In genomic region chr19:17564783-17565182, GRCh38 we compare ENCODE assay signal across 18 cellular contexts. TPM values are rescaled to one million over a fixed set of nuclear protein-coding genes. Genes with fewer than 3 reads are reported as not detected.
DNase-seq lines count a peak whose midpoint lies in the region; ATAC-seq and TF ChIP-seq lines count a peak whose summit lies in the region.
"Had no signal": no experiment of that assay in that cellular context is flagged by ENCODE, and none has a peak within 500 bp of the region (broad histone marks: within the 10 kb centered on the region; RNA-seq: fewer than 3 reads in every experiment).

No MANE protein-coding gene starts in this region.

- peaks cover 36% of the 10 kb centered on the region for H3K36me3 Mint-ChIP-seq in activated T-helper 1 cell treated with anti-CD3 and anti-CD28 coated beads, Interleukin-12 subunit alpha, Interleukin-12 subunit beta, Interleukin-2, Interleukin-4 antibody, amounts not matched to agents 30 ng/mL and 10 ng/mL and 1 ng/mL, durations not matched to agents 14 hours and 24 hours and 36 hours (ENCODE audit: low read depth)

- no CpG with 5 or more reads among the region's 6 CpGs for WGBS in mesendoderm (ENCODE audit: extremely low coverage, insufficient coverage, low lambda C conversion rate)

- no peak overlapping the region for H3K56ac ChIP-seq in mesendoderm (ENCODE audit: low read length)

- H3K79me2 ChIP-seq in mesendoderm (ENCODE audit: control insufficient read depth, insufficient read depth, low read length): no peaks in the 10 kb centered on the region

- H3K9me3 ChIP-seq in right atrium auricular region: no peaks in the 10 kb centered on the region
- no peaks in the 10 kb centered on the region for H3K9me3 ChIP-seq in SJSA1 (replicated peaks)
- H3K9me3 ChIP-seq: MG63 had no signal

- no peak overlapping the region for H2BK5ac ChIP-seq in mesendoderm (ENCODE audit: low read length)

- DNase-seq in right atrium auricular region (ENCODE audit: low spot score) (no peak), Right ventricle myocardium superior (no peak), SJSA1 (ENCODE audit: low read depth in 1 of 2, low spot score in 2 of 2) (no peak), mesendoderm (peak; percentile 32), ecto neural progenitor cell (ENCODE audit: low spot score) (no peak)
- no peak for DNase-seq in activated T-helper 1 cell treated with anti-CD3 and anti-CD28 coated beads, Interleukin-12 subunit alpha, Interleukin-12 subunit beta, Interleukin-2, Interleukin-4 antibody, amounts not matched to agents 30 ng/mL and 10 ng/mL and 1 ng/mL, durations not matched to agents 14 hours and 24 hours and 36 hours (ENCODE audit: low spot score)
- DNase-seq: CD4-positive, alpha-beta T cell; DMS79 treated with DMSO at 0.1 percent for 48 hours; H7; MG63; NCI-H1092; NCI-H146; NCI-H2081; NCI-H510A; NCI-H774; PC-3 had no signal

- H2BK120ac ChIP-seq in mesendoderm (ENCODE audit: low read depth, low read length): no peak overlapping the region

- peaks cover 5% of the 10 kb centered on the region for H3K4me1 Mint-ChIP-seq in activated T-helper 1 cell treated with anti-CD3 and anti-CD28 coated beads, Interleukin-12 subunit alpha, Interleukin-12 subunit beta, Interleukin-2, Interleukin-4 antibody, amounts not matched to agents 30 ng/mL and 10 ng/mL and 1 ng/mL, durations not matched to agents 14 hours and 24 hours and 36 hours (ENCODE audit: low read depth)

- H3K79me1 ChIP-seq in mesendoderm (ENCODE audit: low read length): no peaks in the 10 kb centered on the region

- H3K4me3 ChIP-seq in right atrium auricular region (no peak overlapping the region), SJSA1 (no peak overlapping the region), mesendoderm (ENCODE audit: low read length) (no peak overlapping the region)
- H3K4me3 ChIP-seq: MG63 had no signal

- no peak for ATAC-seq in Right ventricle myocardium superior (ENCODE audit: poor library complexity)
- no peak for ATAC-seq in HG02798 (IDR thresholded peaks at IDR 0.05; ENCODE audit: poor library complexity, unreplicated experiment)

- peak overlapping the region; percentile 41 to 71 for H3K27ac ChIP-seq in right atrium auricular region
- peak overlapping the region; percentile 75 for H3K27ac ChIP-seq in SJSA1
- H3K27ac ChIP-seq in mesendoderm (ENCODE audit: low read depth, low read length): no peak overlapping the region

- no peak overlapping the region for H3K4me2 ChIP-seq in mesendoderm (ENCODE audit: low read length)

- no peak overlapping the region for H3K4ac ChIP-seq in mesendoderm (ENCODE audit: low read depth, low read length)

- H3K4me1 ChIP-seq in right atrium auricular region (peaks cover 0 to 28% of the 10 kb centered on the region in 2 donors), SJSA1 (replicated peaks) (peaks cover 13% of the 10 kb centered on the region), mesendoderm (ENCODE audit: control insufficient read depth, low read depth, low read length) (no peaks in the 10 kb centered on the region)

- H2AK5ac ChIP-seq in mesendoderm (ENCODE audit: low read length): no peak overlapping the region

- H3K36me3 ChIP-seq in right atrium auricular region (peaks cover 41% of the 10 kb centered on the region), SJSA1 (peaks cover 67% of the 10 kb centered on the region), mesendoderm (ENCODE audit: control insufficient read depth, insufficient read depth, low read length) (peaks cover 10% of the 10 kb centered on the region)

- H3K9ac ChIP-seq in mesendoderm (ENCODE audit: low read length): no peak overlapping the region

- no peak overlapping the region for H4K8ac ChIP-seq in mesendoderm (ENCODE audit: low read depth, low read length)

- TF ChIP-seq CTCF in right atrium auricular region (IDR thresholded peaks at IDR 0.05): no peak

- no peak overlapping the region for H3K27ac Mint-ChIP-seq in activated T-helper 1 cell treated with anti-CD3 and anti-CD28 coated beads, Interleukin-12 subunit alpha, Interleukin-12 subunit beta, Interleukin-2, Interleukin-4 antibody, amounts not matched to agents 30 ng/mL and 10 ng/mL and 1 ng/mL, durations not matched to agents 14 hours and 24 hours and 36 hours
- H3K27ac Mint-ChIP-seq: B cell; CD4-positive, alpha-beta T cell had no signal

- H3K18ac ChIP-seq in mesendoderm (ENCODE audit: low read length): no peak overlapping the region

- H3K23ac ChIP-seq in mesendoderm (ENCODE audit: low read length): no peak overlapping the region

- intact Hi-C loops in Right ventricle myocardium superior (cut with DNase I): no loop called here
- intact Hi-C loops in activated T-helper 1 cell treated with anti-CD3 and anti-CD28 coated beads, Interleukin-12 subunit alpha, Interleukin-12 subunit beta, Interleukin-2, Interleukin-4 antibody, amounts not matched to agents 30 ng/mL and 10 ng/mL and 1 ng/mL, durations not matched to agents 14 hours and 24 hours and 36 hours (cut with micrococcal nuclease): no loop called here

- H3K9me3 Mint-ChIP-seq in activated T-helper 1 cell treated with anti-CD3 and anti-CD28 coated beads, Interleukin-12 subunit alpha, Interleukin-12 subunit beta, Interleukin-2, Interleukin-4 antibody, amounts not matched to agents 30 ng/mL and 10 ng/mL and 1 ng/mL, durations not matched to agents 14 hours and 24 hours and 36 hours: no peaks in the 10 kb centered on the region
- H3K9me3 Mint-ChIP-seq: CD4-positive, alpha-beta T cell had no signal

- no peak overlapping the region for H3K4me3 Mint-ChIP-seq in activated T-helper 1 cell treated with anti-CD3 and anti-CD28 coated beads, Interleukin-12 subunit alpha, Interleukin-12 subunit beta, Interleukin-2, Interleukin-4 antibody, amounts not matched to agents 30 ng/mL and 10 ng/mL and 1 ng/mL, durations not matched to agents 14 hours and 24 hours and 36 hours
- H3K4me3 Mint-ChIP-seq: B cell; CD4-positive, alpha-beta T cell had no signal

- H3K27me3 Mint-ChIP-seq in activated T-helper 1 cell treated with anti-CD3 and anti-CD28 coated beads, Interleukin-12 subunit alpha, Interleukin-12 subunit beta, Interleukin-2, Interleukin-4 antibody, amounts not matched to agents 30 ng/mL and 10 ng/mL and 1 ng/mL, durations not matched to agents 14 hours and 24 hours and 36 hours (ENCODE audit: insufficient read depth): no peaks in the 10 kb centered on the region
- H3K27me3 Mint-ChIP-seq: B cell; CD4-positive, alpha-beta T cell had no signal

- no peak overlapping the region for H2BK15ac ChIP-seq in mesendoderm (replicated peaks; ENCODE audit: low read depth)

- no peak overlapping the region for H4K5ac ChIP-seq in mesendoderm (ENCODE audit: low read length)

- no peaks in the 10 kb centered on the region for H3K27me3 ChIP-seq in right atrium auricular region
- no peaks in the 10 kb centered on the region for H3K27me3 ChIP-seq in SJSA1 (replicated peaks)
- H3K27me3 ChIP-seq in mesendoderm (ENCODE audit: insufficient read depth, low read length, poor library complexity): no peaks in the 10 kb centered on the region
- H3K27me3 ChIP-seq: MG63 had no signal

RNA-seq across cellular contexts. Expression of gene COLGALT1, which starts 9.3 kb away (rescaled TPM):
- total RNA-seq in right atrium auricular region (10 to 100 TPM; 28.3 to 30.8 TPM), Right ventricle myocardium superior (29.9 TPM)
- total RNA-seq in SJSA1 (2014; rRNA removed; shearing (Covaris generic)): 73.9 and 114 TPM in 2 replicates
- 37.7 TPM for polyA plus RNA-seq in mesendoderm (2013, experiment 1 of 2)
- 38.0 TPM for polyA plus RNA-seq in mesendoderm (2013, experiment 2 of 2)
- total RNA-seq in activated T-helper 1 cell treated with anti-CD3 and anti-CD28 coated beads, Interleukin-12 subunit alpha, Interleukin-12 subunit beta, Interleukin-2, Interleukin-4 antibody, amounts not matched to agents 30 ng/mL and 10 ng/mL and 1 ng/mL, durations not matched to agents 14 hours and 24 hours and 36 hours: 115 and 117 TPM in 2 replicates

RNA-seq across cellular contexts. Expression of gene PGLS, which starts 53.3 kb away (rescaled TPM):
- total RNA-seq in right atrium auricular region: 10 to 100 TPM; 20.4 to 35.9 TPM
- 19.6 TPM for total RNA-seq in Right ventricle myocardium superior
- total RNA-seq in SJSA1 (2014; rRNA removed; shearing (Covaris generic)): 51.5 and 58.5 TPM in 2 replicates
- polyA plus RNA-seq in mesendoderm (2013, experiment 1 of 2): 62.3 TPM
- polyA plus RNA-seq in mesendoderm (2013, experiment 2 of 2): 62.5 TPM
- 58.9 and 61.3 TPM in 2 replicates for total RNA-seq in activated T-helper 1 cell treated with anti-CD3 and anti-CD28 coated beads, Interleukin-12 subunit alpha, Interleukin-12 subunit beta, Interleukin-2, Interleukin-4 antibody, amounts not matched to agents 30 ng/mL and 10 ng/mL and 1 ng/mL, durations not matched to agents 14 hours and 24 hours and 36 hours
